29 cellular contexts compared by ENCODE assay signal in genomic region chr22:19735665-19736510, GRCh38. TPM values are rescaled to one million over a fixed set of nuclear protein-coding genes. Genes with fewer than 3 reads are reported as not detected.
"Had no signal": no experiment of that assay in that cellular context is flagged by ENCODE, and none has a peak within 500 bp of the region (broad histone marks: within the 10 kb centered on the region; RNA-seq: fewer than 3 reads in every experiment).

No MANE protein-coding gene starts in this region.

- H3K4me1 Mint-ChIP-seq: activated CD4-positive, alpha-beta memory T cell treated with anti-CD3 and anti-CD28 coated beads, Interleukin-2, amount 10 ng/mL, durations not matched to agents 7 days and 5 days; activated CD4-positive, alpha-beta T cell treated with anti-CD3 and anti-CD28 coated beads for 36 hours; activated CD4-positive, alpha-beta T cell treated with anti-CD3 and anti-CD28 coated beads, Interleukin-2, amount 10 ng/mL, durations not matched to agents 24 days and 14 days; activated naive CD4-positive, alpha-beta T cell treated with anti-CD3 and anti-CD28 coated beads, Interleukin-2, amount 10 ng/mL, durations not matched to agents 7 days and 5 days; activated naive CD8-positive, alpha-beta T cell treated with anti-CD3 and anti-CD28 coated beads, Interleukin-2, amount 10 ng/mL, durations not matched to agents 7 days and 5 days; brain had no signal

- H3K27ac ChIP-seq: ascending aorta, breast epithelium, colonic mucosa had no signal

- H3K36me3 Mint-ChIP-seq: activated naive CD4-positive, alpha-beta T cell treated with anti-CD3 and anti-CD28 coated beads, Interleukin-2, amount 10 ng/mL, durations not matched to agents 7 days and 5 days; activated naive CD4-positive, alpha-beta T cell treated with anti-CD3 and anti-CD28 coated beads, Interleukin-2, amount 50 U/mL, for 72 hours; activated naive CD8-positive, alpha-beta T cell treated with anti-CD3 and anti-CD28 coated beads, Interleukin-2, amount 10 ng/mL, durations not matched to agents 7 days and 5 days; brain had no signal

- H3K4me3 Mint-ChIP-seq: activated CD4-positive, alpha-beta memory T cell treated with anti-CD3 and anti-CD28 coated beads, Interleukin-2, amount 10 ng/mL, durations not matched to agents 7 days and 5 days; activated CD4-positive, alpha-beta T cell treated with anti-CD3 and anti-CD28 coated beads for 36 hours; activated CD4-positive, alpha-beta T cell treated with anti-CD3 and anti-CD28 coated beads, Interleukin-2, amount 10 ng/mL, durations not matched to agents 24 days and 14 days; activated naive CD4-positive, alpha-beta T cell treated with anti-CD3 and anti-CD28 coated beads, Interleukin-2, amount 10 ng/mL, durations not matched to agents 7 days and 5 days; activated naive CD8-positive, alpha-beta T cell treated with anti-CD3 and anti-CD28 coated beads, Interleukin-2, amount 10 ng/mL, durations not matched to agents 7 days and 5 days; activated T-cell treated with anti-CD3 and anti-CD28 coated beads, Interleukin-2, amount 50 U/mL, for 24 hours; activated T-cell treated with anti-CD3 and anti-CD28 coated beads, Interleukin-2, amount 50 U/mL, for 72 hours; brain had no signal

- H3K27me3 ChIP-seq: ascending aorta, breast epithelium, cardiac muscle cell had no signal

- ATAC-seq: activated CD4-positive, alpha-beta T cell treated with anti-CD3 and anti-CD28 coated beads for 36 hours; activated naive CD4-positive, alpha-beta T cell treated with anti-CD3 and anti-CD28 coated beads, Interleukin-2, amount 50 U/mL, for 72 hours; activated T-cell treated with anti-CD3 and anti-CD28 coated beads, Interleukin-2, amount 50 U/mL, for 72 hours; esophagus mucosa had no signal

- H3K4me3 ChIP-seq: ascending aorta, breast epithelium, cardiac muscle cell, colonic mucosa had no signal

- H3K27ac Mint-ChIP-seq: activated CD4-positive, alpha-beta memory T cell treated with anti-CD3 and anti-CD28 coated beads, Interleukin-2, amount 10 ng/mL, durations not matched to agents 7 days and 5 days; activated CD4-positive, alpha-beta T cell treated with anti-CD3 and anti-CD28 coated beads for 36 hours; activated CD4-positive, alpha-beta T cell treated with anti-CD3 and anti-CD28 coated beads, Interleukin-2, amount 10 ng/mL, durations not matched to agents 24 days and 14 days; activated naive CD4-positive, alpha-beta T cell treated with anti-CD3 and anti-CD28 coated beads, Interleukin-2, amount 10 ng/mL, durations not matched to agents 7 days and 5 days; activated naive CD4-positive, alpha-beta T cell treated with anti-CD3 and anti-CD28 coated beads, Interleukin-2, amount 50 U/mL, for 72 hours; activated naive CD8-positive, alpha-beta T cell treated with anti-CD3 and anti-CD28 coated beads, Interleukin-2, amount 10 ng/mL, durations not matched to agents 7 days and 5 days; activated T-cell treated with anti-CD3 and anti-CD28 coated beads, Interleukin-2, amount 50 U/mL, for 24 hours; activated T-cell treated with anti-CD3 and anti-CD28 coated beads, Interleukin-2, amount 50 U/mL, for 72 hours had no signal

- H3K27me3 Mint-ChIP-seq: activated CD4-positive, alpha-beta memory T cell treated with anti-CD3 and anti-CD28 coated beads, Interleukin-2, amount 10 ng/mL, durations not matched to agents 7 days and 5 days; activated CD4-positive, alpha-beta T cell treated with anti-CD3 and anti-CD28 coated beads for 36 hours; activated CD4-positive, alpha-beta T cell treated with anti-CD3 and anti-CD28 coated beads, Interleukin-2, amount 10 ng/mL, durations not matched to agents 24 days and 14 days; activated naive CD8-positive, alpha-beta T cell treated with anti-CD3 and anti-CD28 coated beads, Interleukin-2, amount 10 ng/mL, durations not matched to agents 7 days and 5 days; activated T-cell treated with anti-CD3 and anti-CD28 coated beads, Interleukin-2, amount 50 U/mL, for 24 hours had no signal

- H3K36me3 ChIP-seq: ascending aorta, breast epithelium, cardiac muscle cell, colonic mucosa had no signal

- DNase-seq: activated CD4-positive, alpha-beta memory T cell treated with anti-CD3 and anti-CD28 coated beads, Interleukin-2, amount 10 ng/mL, durations not matched to agents 7 days and 5 days; activated CD4-positive, alpha-beta T cell treated with anti-CD3 and anti-CD28 coated beads for 36 hours; activated CD4-positive, alpha-beta T cell treated with anti-CD3 and anti-CD28 coated beads, Interleukin-2, amount 10 ng/mL, durations not matched to agents 24 days and 14 days; activated CD4-positive, CD25-positive, alpha-beta regulatory T cell; activated CD4-positive, CD25-positive, alpha-beta regulatory T cell treated with anti-CD3 and anti-CD28 coated beads, Interleukin-2, amount 50 U/mL, for 72 hours; activated CD8-positive, alpha-beta memory T cell treated with anti-CD3 and anti-CD28 coated beads, Interleukin-2, amount 50 U/mL, for 48 hours; activated gamma-delta T cell; activated naive CD4-positive, alpha-beta T cell; activated naive CD4-positive, alpha-beta T cell treated with anti-CD3 and anti-CD28 coated beads, Interleukin-2, amount 10 ng/mL, durations not matched to agents 7 days and 5 days; activated naive CD8-positive, alpha-beta T cell treated with anti-CD3 and anti-CD28 coated beads, Interleukin-2, amount 10 ng/mL, durations not matched to agents 7 days and 5 days; activated T-cell treated with anti-CD3 and anti-CD28 coated beads for 4 hours; activated T-cell treated with anti-CD3 and anti-CD28 coated beads, Interleukin-2, amount 50 U/mL, for 24 hours; activated T-cell treated with anti-CD3 and anti-CD28 coated beads, Interleukin-2, amount 50 U/mL, for 72 hours; central memory CD4-positive, alpha-beta T cell; cerebellar nuclear complex; colonic mucosa; effector CD8-positive, alpha-beta T cell; foreskin fibroblast; head of caudate nucleus; T-helper 2 cell had no signal

- FAIRE-seq: frontal cortex had no signal

- H3K4me1 ChIP-seq: breast epithelium had no signal

- H3K9me3 Mint-ChIP-seq: activated CD4-positive, alpha-beta memory T cell treated with anti-CD3 and anti-CD28 coated beads, Interleukin-2, amount 10 ng/mL, durations not matched to agents 7 days and 5 days; activated CD4-positive, alpha-beta T cell treated with anti-CD3 and anti-CD28 coated beads, Interleukin-2, amount 10 ng/mL, durations not matched to agents 24 days and 14 days; activated naive CD4-positive, alpha-beta T cell treated with anti-CD3 and anti-CD28 coated beads, Interleukin-2, amount 10 ng/mL, durations not matched to agents 7 days and 5 days; activated naive CD4-positive, alpha-beta T cell treated with anti-CD3 and anti-CD28 coated beads, Interleukin-2, amount 50 U/mL, for 72 hours; activated naive CD8-positive, alpha-beta T cell treated with anti-CD3 and anti-CD28 coated beads, Interleukin-2, amount 10 ng/mL, durations not matched to agents 7 days and 5 days; activated T-cell treated with anti-CD3 and anti-CD28 coated beads, Interleukin-2, amount 50 U/mL, for 24 hours; activated T-cell treated with anti-CD3 and anti-CD28 coated beads, Interleukin-2, amount 50 U/mL, for 72 hours; brain had no signal

- H3K9me3 ChIP-seq: ascending aorta, breast epithelium, colonic mucosa had no signal

RNA-seq across cellular contexts. Expression of gene GP1BB, which starts 12.5 kb away (rescaled TPM):
- total RNA-seq: activated CD4-positive, alpha-beta memory T cell treated with anti-CD3 and anti-CD28 coated beads, Interleukin-2, amount 10 ng/mL, durations not matched to agents 7 days and 5 days; activated CD4-positive, alpha-beta T cell treated with anti-CD3 and anti-CD28 coated beads for 36 hours; activated CD4-positive, alpha-beta T cell treated with anti-CD3 and anti-CD28 coated beads, Interleukin-2, amount 10 ng/mL, durations not matched to agents 24 days and 14 days; activated naive CD4-positive, alpha-beta T cell treated with anti-CD3 and anti-CD28 coated beads, Interleukin-2, amount 50 U/mL, for 72 hours; activated naive CD8-positive, alpha-beta T cell treated with anti-CD3 and anti-CD28 coated beads, Interleukin-2, amount 10 ng/mL, durations not matched to agents 7 days and 5 days; T-helper 1 cell treated with Interleukin-12 subunit alpha and Interleukin-12 subunit beta and Interleukin-4 antibody, amounts not matched to agents 30 ng/mL and 1 ng/mL, for 36 hours had no signal

RNA-seq across cellular contexts. Expression of gene SEPTIN5, which starts 21.6 kb away (rescaled TPM):
- total RNA-seq: activated CD4-positive, alpha-beta memory T cell treated with anti-CD3 and anti-CD28 coated beads, Interleukin-2, amount 10 ng/mL, durations not matched to agents 7 days and 5 days; activated naive CD8-positive, alpha-beta T cell treated with anti-CD3 and anti-CD28 coated beads, Interleukin-2, amount 10 ng/mL, durations not matched to agents 7 days and 5 days; T-helper 1 cell treated with Interleukin-12 subunit alpha and Interleukin-12 subunit beta and Interleukin-4 antibody, amounts not matched to agents 30 ng/mL and 1 ng/mL, for 36 hours had no signal

RNA-seq across cellular contexts. Expression of gene TBX1, which starts 24.7 kb away (rescaled TPM):
- total RNA-seq: activated CD4-positive, alpha-beta memory T cell treated with anti-CD3 and anti-CD28 coated beads, Interleukin-2, amount 10 ng/mL, durations not matched to agents 7 days and 5 days; activated CD4-positive, alpha-beta T cell treated with anti-CD3 and anti-CD28 coated beads for 36 hours; activated CD4-positive, alpha-beta T cell treated with anti-CD3 and anti-CD28 coated beads, Interleukin-2, amount 10 ng/mL, durations not matched to agents 24 days and 14 days; activated naive CD4-positive, alpha-beta T cell treated with anti-CD3 and anti-CD28 coated beads, Interleukin-2, amount 50 U/mL, for 72 hours; ascending aorta; epithelial cell of proximal tubule; frontal cortex; T-helper 1 cell treated with Interleukin-12 subunit alpha and Interleukin-12 subunit beta and Interleukin-4 antibody, amounts not matched to agents 30 ng/mL and 1 ng/mL, for 36 hours had no signal
